ENCODE assay signal across 8 cellular contexts in genomic region chr1:54403808-54404261, GRCh38. TPM values are rescaled to one million over a fixed set of nuclear protein-coding genes. Genes with fewer than 3 reads are reported as not detected.
DNase-seq lines count a peak whose midpoint lies in the region; ATAC-seq and TF ChIP-seq lines count a peak whose summit lies in the region.

No MANE protein-coding gene starts in this region.

- peak overlapping the region; percentile 73 for H3K4me3 Mint-ChIP-seq in T-helper 1 cell treated with Interleukin-12 subunit alpha and Interleukin-12 subunit beta and Interleukin-4 antibody, amounts not matched to agents 30 μg/mL and 1 μg/mL, for 36 hours

- peak overlapping the region; percentile 60 for H3K27ac Mint-ChIP-seq in T-helper 1 cell treated with Interleukin-12 subunit alpha and Interleukin-12 subunit beta and Interleukin-4 antibody, amounts not matched to agents 30 μg/mL and 1 μg/mL, for 36 hours

- TF ChIP-seq CTCF in fibroblast of the aortic adventitia (IDR thresholded peaks at IDR 0.05; ENCODE audit: insufficient read depth, low read length): no peak

- DNase-seq in NOMO-1 treated with DMSO at 0.1 percent for 48 hours (lab: John Stamatoyannopoulos, UW; ENCODE audit: unreplicated experiment) (peak; percentile 7), NOMO-1 (lab: John Stamatoyannopoulos, UW; ENCODE audit: unreplicated experiment in 2 of 2) (no peak), fibroblast of the aortic adventitia (ENCODE audit: low read depth) (peak; percentile 39), KG1 (lab: John Stamatoyannopoulos, UW) (no peak)
- peak; percentile 59 for DNase-seq in stimulated activated CD8-positive, alpha-beta memory T cell treated with anti-CD3 and anti-CD28 coated beads, Interleukin-4, amount 100 ng/mL, for 48 hours

- H3K27me3 Mint-ChIP-seq in T-helper 1 cell treated with Interleukin-12 subunit alpha and Interleukin-12 subunit beta and Interleukin-4 antibody, amounts not matched to agents 30 μg/mL and 1 μg/mL, for 36 hours (ENCODE audit: low read depth): no peaks in the 10 kb centered on the region

- no peaks in the 10 kb centered on the region for H3K9me3 Mint-ChIP-seq in T-helper 1 cell treated with Interleukin-12 subunit alpha and Interleukin-12 subunit beta and Interleukin-4 antibody, amounts not matched to agents 30 μg/mL and 1 μg/mL, for 36 hours

- H3K4me1 Mint-ChIP-seq in T-helper 1 cell treated with Interleukin-12 subunit alpha and Interleukin-12 subunit beta and Interleukin-4 antibody, amounts not matched to agents 30 μg/mL and 1 μg/mL, for 36 hours (ENCODE audit: low read depth): peaks cover 70% of the 10 kb centered on the region

- H3K4me3 ChIP-seq in fibroblast of the aortic adventitia (ENCODE audit: low read depth, low read length): peak overlapping the region; percentile 73

- ATAC-seq in HG02840 (IDR thresholded peaks at IDR 0.05; ENCODE audit: low FRiP score, unreplicated experiment) (no peak), HG02852 (IDR thresholded peaks at IDR 0.05; ENCODE audit: unreplicated experiment) (no peak)

- peaks cover 53% of the 10 kb centered on the region for H3K36me3 Mint-ChIP-seq in T-helper 1 cell treated with Interleukin-12 subunit alpha and Interleukin-12 subunit beta and Interleukin-4 antibody, amounts not matched to agents 30 μg/mL and 1 μg/mL, for 36 hours (ENCODE audit: low read depth)

RNA-seq across cellular contexts. Expression of gene SSBP3, which starts 2.4 kb away (rescaled TPM):
- total RNA-seq in fibroblast of the aortic adventitia (ENCODE audit: low replicate concordance): 7.7 and 11.7 TPM in 2 replicates

Comparison
In these comparisons a context has a peak if more than half of its experiments do, and no peak if none do; other contexts are left out.
1. DNase-seq: peak in NOMO-1 treated with DMSO at 0.1 percent for 48 hours (single experiment), fibroblast of the aortic adventitia (single experiment) and stimulated activated CD8-positive, alpha-beta memory T cell treated with anti-CD3 and anti-CD28 coated beads, Interleukin-4, amount 100 ng/mL, for 48 hours (single experiment); none in NOMO-1 (0 of 2) and KG1 (single experiment).